2 cellular contexts compared by ENCODE assay signal in genomic region chr9:137721899-137722298, GRCh38.
A peak's percentile ranks its signal among the peaks of the same experiment; 100 is the strongest.
TF ChIP-seq lines count a peak whose summit lies in the region.

No MANE protein-coding gene starts in this region.

TF ChIP-seq in HepG2, 621 proteins besides CTCF, POLR2A, EP300 and RAD21 (continued from another document):
- no peak for TF ChIP-seq GPBP1L1 (CRISPR knock-in tag; IDR thresholded peaks at IDR 0.05)
- TF ChIP-seq AHR (CRISPR knock-in tag; IDR thresholded peaks at IDR 0.05) = no peak
- peak; percentile 22; the same call in 1 of the 2 replicates for TF ChIP-seq STAG1 (CRISPR knock-in tag; IDR thresholded peaks at IDR 0.05)
- TF ChIP-seq ZNF121 (CRISPR knock-in tag; IDR thresholded peaks at IDR 0.05) = no peak

TF ChIP-seq in H1, 55 proteins besides CTCF, POLR2A, EP300 and RAD21 (continued from another document):
- no peak for TF ChIP-seq CHD7 (IDR thresholded peaks at IDR 0.05; ENCODE audit: insufficient replicate concordance, low read length)
- no peak for TF ChIP-seq MAFK (IDR thresholded peaks at IDR 0.05; ENCODE audit: low read depth, low read length)
- TF ChIP-seq USF2 (IDR thresholded peaks at IDR 0.05; ENCODE audit: low read length) = no peak
- no peak for TF ChIP-seq BACH1 (IDR thresholded peaks at IDR 0.05; ENCODE audit: low read length)
- no peak for TF ChIP-seq RBBP5 (IDR thresholded peaks at IDR 0.05; ENCODE audit: borderline replicate concordance, low read depth, low read length)
